Comparison of ENCODE assay signal across 8 cellular contexts in the genomic region with DNA sequence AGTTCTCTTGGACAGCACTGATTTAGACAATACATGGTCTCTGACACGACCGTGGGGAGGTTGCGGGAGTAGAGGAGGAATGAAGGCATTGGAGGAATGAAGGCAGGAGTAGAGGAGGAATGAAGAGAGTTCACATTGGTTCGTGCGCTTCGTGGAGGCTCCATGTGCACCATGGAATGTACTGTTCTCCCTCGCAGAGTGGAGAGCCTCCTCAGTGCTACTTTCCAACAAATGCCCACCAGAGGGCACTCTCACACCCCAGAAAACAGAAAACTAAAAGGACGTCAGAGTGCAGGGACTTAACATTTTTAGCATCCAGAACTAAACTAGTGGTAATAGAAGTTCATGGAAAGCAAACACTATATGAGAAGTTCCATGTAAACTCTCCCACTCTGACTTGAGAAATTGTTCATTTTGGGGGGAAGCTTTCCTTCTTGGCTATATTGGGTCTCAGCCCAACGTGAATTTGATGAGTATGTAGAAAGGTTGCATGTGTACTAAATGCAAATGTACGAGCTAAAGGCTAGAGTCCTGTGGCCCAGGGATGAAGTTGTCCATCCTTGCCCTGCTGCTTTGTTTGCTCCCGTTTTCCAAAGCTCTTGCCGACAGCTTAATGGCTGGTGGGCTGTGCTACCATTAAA.
DNase-seq lines count a peak whose midpoint lies in the region; ATAC-seq and TF ChIP-seq lines count a peak whose summit lies in the region.

No MANE protein-coding gene starts in this region.

- TF ChIP-seq POLR2A in testis (IDR thresholded peaks at IDR 0.05): no peak

- H3K9ac ChIP-seq in DND-41 (ENCODE audit: low read depth, low read length): no peak overlapping the region

- H3K27ac ChIP-seq in DND-41 (ENCODE audit: low read length) (no peak overlapping the region), lung (ENCODE audit: low read depth in 1 of 2, low read length in 1 of 2) (no peak overlapping the region), testis (no peak overlapping the region)

- H3K79me2 ChIP-seq in DND-41 (ENCODE audit: insufficient read depth, low read length): no peaks in the 10 kb centered on the region

- H3K4me3 ChIP-seq in DND-41 (ENCODE audit: low read depth in 1 of 2, low read length in 2 of 2) (no peak overlapping the region), choroid plexus epithelial cell (ENCODE audit: low read depth, low read length) (no peak overlapping the region), lung (no peak overlapping the region), testis (no peak overlapping the region)

- no peak overlapping the region for H3K4me2 ChIP-seq in DND-41 (ENCODE audit: insufficient read depth, low read length)

- WGBS in lung, 2 donors: 22 to 24% methylated on average over 12 of the region's 12 CpGs
- WGBS in testis, 2 donors: 13 to 14% methylated on average over 12 of the region's 12 CpGs

- intact Hi-C loops in testis (cut with DNase I; ENCODE audit: low total_unique reads): no loop called here

- H3K4me1 ChIP-seq in DND-41 (ENCODE audit: insufficient read depth, low read length): no peaks in the 10 kb centered on the region
- H3K4me1 ChIP-seq in lung (ENCODE audit: control insufficient read depth in 2 of 2, insufficient read depth in 2 of 2, low read length in 2 of 2): no peaks in the 10 kb centered on the region
- H3K4me1 ChIP-seq in testis: no peaks in the 10 kb centered on the region

- H4K20me1 ChIP-seq in DND-41 (ENCODE audit: insufficient read depth, low read length): no peaks in the 10 kb centered on the region

- DNase-seq in DND-41 (peak; percentile 52), GM20000 (ENCODE audit: low spot score) (peak; percentile 26), SHP77 (lab: John Stamatoyannopoulos, UW) (peak; percentile 38 to 55), choroid plexus epithelial cell (ENCODE audit: low read depth) (peak; percentile 74), lung (ENCODE audit: low spot score) (peak; percentile 45), testis (peak; percentile 72)

- peak; percentile 88 for TF ChIP-seq CTCF in DND-41 (IDR thresholded peaks at IDR 0.05; ENCODE audit: borderline replicate concordance, extremely low read depth, low read length, poor library complexity, severe bottlenecking)
- TF ChIP-seq CTCF in GM20000 (IDR thresholded peaks at IDR 0.05; ENCODE audit: extremely low read depth, missing control alignments): peak; percentile 79
- TF ChIP-seq CTCF in LNCAP (IDR thresholded peaks at IDR 0.05): peak; percentile 91
- TF ChIP-seq CTCF in choroid plexus epithelial cell (conservative IDR thresholded peaks at IDR 0.05; ENCODE audit: low read depth, low read length): peak; percentile 83
- peak; percentile 19 for TF ChIP-seq CTCF in lung (IDR thresholded peaks at IDR 0.05; ENCODE audit: control extremely low read depth, extremely low read depth)
- peak in 2 of 3 experiments; percentile 55 to 66 for TF ChIP-seq CTCF in testis (IDR thresholded peaks at IDR 0.05)

- no peak overlapping the region for H2AFZ ChIP-seq in DND-41 (ENCODE audit: low read depth, low read length)

- H3K9me3 ChIP-seq in DND-41 (ENCODE audit: insufficient read depth, low read length, severe bottlenecking): no peaks in the 10 kb centered on the region
- no peaks in the 10 kb centered on the region for H3K9me3 ChIP-seq in lung (ENCODE audit: control insufficient read depth in 2 of 2, insufficient read depth in 1 of 2, low read length in 1 of 2)
- H3K9me3 ChIP-seq in testis: no peaks in the 10 kb centered on the region

- no peaks in the 10 kb centered on the region for H3K36me3 ChIP-seq in DND-41 (ENCODE audit: insufficient read depth, low read length)
- no peaks in the 10 kb centered on the region for H3K36me3 ChIP-seq in lung (ENCODE audit: control insufficient read depth in 2 of 2, insufficient read depth in 2 of 2, low read length in 2 of 2)
- H3K36me3 ChIP-seq in testis (ENCODE audit: low read depth, missing control alignments): no peaks in the 10 kb centered on the region

- H3K27me3 ChIP-seq in DND-41 (ENCODE audit: insufficient read depth, low read length, poor library complexity) (peaks cover 10% of the 10 kb centered on the region), lung (ENCODE audit: control insufficient read depth, insufficient read depth) (peaks cover 3% of the 10 kb centered on the region), testis (no peaks in the 10 kb centered on the region)

- peak; percentile 82 for ATAC-seq in DND-41 (ENCODE audit: insufficient read depth, low read depth)
- peak; percentile 69 for ATAC-seq in lung (ENCODE audit: insufficient read depth, low FRiP score)
- ATAC-seq in GM21786 (IDR thresholded peaks at IDR 0.05; ENCODE audit: unreplicated experiment): no peak

Comparison
In these comparisons a context has a peak if more than half of its experiments do, and no peak if none do; other contexts are left out.
1. CTCF ChIP-seq: peak in every context shown above with its lines; median percentile 91 in LNCAP; 88 in DND-41; 83 in choroid plexus epithelial cell; 79 in GM20000; 60 in testis; 19 in lung.